ENCODE assay signal across 26 cellular contexts in the genomic region with DNA sequence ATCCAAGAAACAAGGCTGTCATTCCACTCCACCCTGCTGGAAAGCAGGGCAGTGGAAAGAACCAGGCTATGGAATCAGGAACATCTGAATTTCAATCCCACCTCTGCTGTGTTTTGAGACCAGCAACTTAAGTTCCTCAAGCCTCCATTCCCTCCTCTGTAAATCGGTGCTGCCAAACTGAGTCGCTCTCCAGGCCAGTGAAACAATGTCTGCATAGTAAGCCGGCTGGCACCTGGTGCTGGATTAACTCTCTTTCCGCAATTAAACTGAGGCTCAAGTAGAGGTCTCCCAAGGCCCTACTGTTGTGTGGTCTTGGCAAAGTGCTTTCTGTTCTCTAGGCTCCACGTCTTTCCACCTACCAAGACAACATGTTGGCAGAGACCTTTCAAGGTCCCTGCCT.
DNase-seq lines count a peak whose midpoint lies in the region; ATAC-seq and TF ChIP-seq lines count a peak whose summit lies in the region.
"Had no signal": no experiment of that assay in that cellular context is flagged by ENCODE, and none has a peak within 500 bp of the region (broad histone marks: within the 10 kb centered on the region; RNA-seq: fewer than 3 reads in every experiment).

No MANE protein-coding gene starts in this region.

- no peak overlapping the region for H3K4me3 Mint-ChIP-seq in CD8-positive, alpha-beta T cell
- H3K4me3 Mint-ChIP-seq in endodermal cell = peak overlapping the region; percentile 16
- H3K4me3 Mint-ChIP-seq: activated B cell treated with CpG ODN at 0.5 μM for 24 hours; activated CD4-positive, alpha-beta memory T cell treated with anti-CD3 and anti-CD28 coated beads, Interleukin-2, amount 10 ng/mL, durations not matched to agents 7 days and 5 days; activated naive CD8-positive, alpha-beta T cell treated with anti-CD3 and anti-CD28 coated beads for 36 hours; activated T-cell treated with anti-CD3 and anti-CD28 coated beads, Interleukin-2, amount 50 U/mL, for 72 hours; T-helper 2 cell treated with Interferon-gamma antibody and Interleukin-4, amounts not matched to agents 5 μg/mL and 100 μg/mL, for 36 hours; type B pancreatic cell had no signal

- no peak for TF ChIP-seq CTCF in CD8-positive, alpha-beta T cell (IDR thresholded peaks at IDR 0.05)
- TF ChIP-seq CTCF in endodermal cell (conservative IDR thresholded peaks at IDR 0.05) (no peak), psoas muscle (IDR thresholded peaks at IDR 0.05) (no peak)

- H3K4me1 Mint-ChIP-seq in CD8-positive, alpha-beta T cell (ENCODE audit: low read depth) = peaks cover 67% of the 10 kb centered on the region
- H3K4me1 Mint-ChIP-seq in endodermal cell = peaks cover 82% of the 10 kb centered on the region

- H3K27me3 Mint-ChIP-seq in CD8-positive, alpha-beta T cell (ENCODE audit: low read depth) = no peaks in the 10 kb centered on the region
- no peaks in the 10 kb centered on the region for H3K27me3 Mint-ChIP-seq in endodermal cell (ENCODE audit: insufficient read depth)
- H3K27me3 Mint-ChIP-seq: activated B cell treated with CpG ODN at 0.5 μM for 24 hours; activated CD4-positive, alpha-beta memory T cell treated with anti-CD3 and anti-CD28 coated beads, Interleukin-2, amount 10 ng/mL, durations not matched to agents 7 days and 5 days; activated naive CD8-positive, alpha-beta T cell treated with anti-CD3 and anti-CD28 coated beads for 36 hours; naive thymus-derived CD8-positive, alpha-beta T cell; type B pancreatic cell had no signal

- no peak for ATAC-seq in CD8-positive, alpha-beta T cell
- ATAC-seq in psoas muscle (peak in 2 of 4 donors; percentile 22 to 39), GM21717 (IDR thresholded peaks at IDR 0.05; ENCODE audit: unreplicated experiment) (no peak)
- ATAC-seq: activated T-cell treated with anti-CD3 and anti-CD28 coated beads, Interleukin-2, amount 50 U/mL, for 72 hours; body of pancreas; HCT116; naive thymus-derived CD8-positive, alpha-beta T cell had no signal

- POLR2A ChIA-PET in CD8-positive, alpha-beta T cell (lab: Charles Lee) = no interaction called here

- no peak for DNase-seq in CD8-positive, alpha-beta T cell
- DNase-seq in NCI-H82 (lab: John Stamatoyannopoulos, UW) = peak; percentile 92
- DNase-seq in endodermal cell = peak; percentile 59
- no peak for DNase-seq in psoas muscle
- DNase-seq in activated CD8-positive, alpha-beta memory T cell treated with anti-CD3 and anti-CD28 coated beads, Interleukin-2, amount 50 U/mL, for 48 hours = no peak
- DNase-seq in AG20443 (ENCODE audit: low spot score) = no peak
- DNase-seq in stimulated activated CD4-positive, alpha-beta T cell treated with anti-CD3 and anti-CD28 coated beads, Interleukin-4, amount 100 ng/mL, for 1 hour = no peak
- DNase-seq: activated B cell treated with CpG ODN at 0.5 μM for 24 hours; activated CD4-positive, alpha-beta memory T cell treated with anti-CD3 and anti-CD28 coated beads, Interleukin-2, amount 10 ng/mL, durations not matched to agents 7 days and 5 days; activated naive CD8-positive, alpha-beta T cell treated with anti-CD3 and anti-CD28 coated beads for 36 hours; activated T-cell treated with anti-CD3 and anti-CD28 coated beads, Interleukin-2, amount 50 U/mL, for 72 hours; body of pancreas; cortex of kidney; DND-41; KG1; mammary epithelial cell; naive thymus-derived CD8-positive, alpha-beta T cell; NCI-H187 treated with DMSO at 0.1 percent for 48 hours; NCI-H2227 treated with DMSO at 0.1 percent for 48 hours; stimulated activated naive CD4-positive, alpha-beta T cell had no signal

- no peak overlapping the region for H3K4me3 ChIP-seq in CD8-positive, alpha-beta T cell (ENCODE audit: low read depth, low read length)
- H3K4me3 ChIP-seq in endodermal cell (ENCODE audit: low read length) (peak overlapping the region; percentile 7), psoas muscle (no peak overlapping the region)
- H3K4me3 ChIP-seq: body of pancreas, hepatocyte had no signal

- H3K27me3 ChIP-seq in CD8-positive, alpha-beta T cell (ENCODE audit: insufficient read depth, low read length) = no peaks in the 10 kb centered on the region
- H3K27me3 ChIP-seq in endodermal cell (ENCODE audit: control insufficient read depth, insufficient read depth, low read length, poor library complexity, severe bottlenecking) = no peaks in the 10 kb centered on the region
- no peaks in the 10 kb centered on the region for H3K27me3 ChIP-seq in psoas muscle (ENCODE audit: insufficient read depth in 3 of 3, low read length in 2 of 3)
- H3K27me3 ChIP-seq: body of pancreas, hepatocyte had no signal

- intact Hi-C loops in CD8-positive, alpha-beta T cell (cut with DNase I, micrococcal nuclease) = no loop called here
- intact Hi-C loops in psoas muscle (cut with DNase I) = loop anchor here (5.0 kb wide), 2 partner anchors 34 to 56 kb away; no protein-coding TSS in a partner anchor

- peaks cover 11% of the 10 kb centered on the region for H3K4me1 ChIP-seq in CD8-positive, alpha-beta T cell (ENCODE audit: insufficient read depth, low read length)
- peaks cover 60% of the 10 kb centered on the region for H3K4me1 ChIP-seq in endodermal cell (ENCODE audit: control insufficient read depth, insufficient read depth, low read length)
- peaks cover 66% of the 10 kb centered on the region for H3K4me1 ChIP-seq in psoas muscle
- H3K4me1 ChIP-seq: parathyroid adenoma had no signal

- no peaks in the 10 kb centered on the region for H3K9me3 ChIP-seq in CD8-positive, alpha-beta T cell (ENCODE audit: low read length)
- H3K9me3 ChIP-seq in endodermal cell (ENCODE audit: control insufficient read depth, low read length) (no peaks in the 10 kb centered on the region), psoas muscle (no peaks in the 10 kb centered on the region)
- H3K9me3 ChIP-seq: body of pancreas had no signal

- H3K36me3 ChIP-seq in CD8-positive, alpha-beta T cell (ENCODE audit: insufficient read depth, low read length) = no peaks in the 10 kb centered on the region
- H3K36me3 ChIP-seq in endodermal cell (ENCODE audit: control insufficient read depth, insufficient read depth, low read length) (peaks cover 87% of the 10 kb centered on the region), psoas muscle (ENCODE audit: insufficient read depth in 1 of 2, low read depth in 1 of 2) (no peaks in the 10 kb centered on the region)

- peaks cover 20% of the 10 kb centered on the region for H3K36me3 Mint-ChIP-seq in CD8-positive, alpha-beta T cell
- peaks cover 54% of the 10 kb centered on the region for H3K36me3 Mint-ChIP-seq in endodermal cell (ENCODE audit: low read depth)

- CTCF ChIA-PET in CD8-positive, alpha-beta T cell (lab: Charles Lee) = no interaction called here

- H3K9me3 Mint-ChIP-seq in CD8-positive, alpha-beta T cell = no peaks in the 10 kb centered on the region
- H3K9me3 Mint-ChIP-seq in endodermal cell = no peaks in the 10 kb centered on the region
- H3K9me3 Mint-ChIP-seq: activated B cell treated with CpG ODN at 0.5 μM for 24 hours; activated CD4-positive, alpha-beta memory T cell treated with anti-CD3 and anti-CD28 coated beads, Interleukin-2, amount 10 ng/mL, durations not matched to agents 7 days and 5 days; activated naive CD8-positive, alpha-beta T cell treated with anti-CD3 and anti-CD28 coated beads for 36 hours; activated T-cell treated with anti-CD3 and anti-CD28 coated beads, Interleukin-2, amount 50 U/mL, for 72 hours; naive thymus-derived CD8-positive, alpha-beta T cell; T-helper 2 cell treated with Interferon-gamma antibody and Interleukin-4, amounts not matched to agents 5 μg/mL and 100 μg/mL, for 36 hours; type B pancreatic cell had no signal

- 76 to 93% methylated on average over 3 to 5 of the region's 5 CpGs for WGBS in endodermal cell (ENCODE audit: insufficient coverage in 1 of 2, insufficient read length in 1 of 2), 2 experiments
- WGBS in psoas muscle, 3 donors = 28 to 35% (median 28%) methylated on average over 5 of the region's 5 CpGs

- no peak overlapping the region for H3K27ac ChIP-seq in CD8-positive, alpha-beta T cell (ENCODE audit: low read depth, low read length)
- peak overlapping the region; percentile 54 for H3K27ac ChIP-seq in endodermal cell (ENCODE audit: low read depth, low read length)
- peak overlapping the region; percentile 80 for H3K27ac ChIP-seq in psoas muscle
- H3K27ac ChIP-seq: hepatocyte, parathyroid adenoma had no signal

- H3K9ac ChIP-seq in endodermal cell (ENCODE audit: extremely low read depth, low read length, poor library complexity, severe bottlenecking) = peak overlapping the region; percentile 35
- H3K9ac ChIP-seq: parathyroid adenoma had no signal

- peak overlapping the region; percentile 53 for H3K27ac Mint-ChIP-seq in CD8-positive, alpha-beta T cell
- peak overlapping the region; percentile 85 for H3K27ac Mint-ChIP-seq in endodermal cell
- H3K27ac Mint-ChIP-seq: activated B cell treated with CpG ODN at 0.5 μM for 24 hours; activated CD4-positive, alpha-beta memory T cell treated with anti-CD3 and anti-CD28 coated beads, Interleukin-2, amount 10 ng/mL, durations not matched to agents 7 days and 5 days; activated naive CD8-positive, alpha-beta T cell treated with anti-CD3 and anti-CD28 coated beads for 36 hours; T-helper 2 cell treated with Interferon-gamma antibody and Interleukin-4, amounts not matched to agents 5 μg/mL and 100 μg/mL, for 36 hours had no signal

Comparison
In these comparisons a context has a peak if more than half of its experiments do, and no peak if none do; other contexts are left out.
1. DNase-seq: peak in NCI-H82 (single experiment) and endodermal cell (single experiment); none in CD8-positive, alpha-beta T cell (0 of 7), psoas muscle (0 of 2), activated CD8-positive, alpha-beta memory T cell treated with anti-CD3 and anti-CD28 coated beads, Interleukin-2, amount 50 U/mL, for 48 hours (single experiment), AG20443 (single experiment) and stimulated activated CD4-positive, alpha-beta T cell treated with anti-CD3 and anti-CD28 coated beads, Interleukin-4, amount 100 ng/mL, for 1 hour (single experiment).
2. intact Hi-C loops: an anchor here in psoas muscle (5.0 kb wide); none called in CD8-positive, alpha-beta T cell.